Comparison of ENCODE assay signal across 10 cellular contexts in genomic region chr1:101260531-101260930, GRCh38. TPM values are rescaled to one million over a fixed set of nuclear protein-coding genes. Genes with fewer than 3 reads are reported as not detected.
DNase-seq lines count a peak whose midpoint lies in the region; ATAC-seq, FAIRE-seq and TF ChIP-seq lines count a peak whose summit lies in the region.
"Had no signal": no experiment of that assay in that cellular context is flagged by ENCODE, and none has a peak within 500 bp of the region (broad histone marks: within the 10 kb centered on the region; RNA-seq: fewer than 3 reads in every experiment).

No MANE protein-coding gene starts in this region.

- no peak overlapping the region for H3K27ac ChIP-seq in CD4-positive, alpha-beta memory T cell (ENCODE audit: low read depth, low read length)
- H3K27ac ChIP-seq in PC-3 (ENCODE audit: low read length): peak overlapping the region; percentile 84
- no peak overlapping the region; the same call in 2 of the 3 replicates for H3K27ac ChIP-seq in K562 (ENCODE audit: extremely low read depth, low read depth, low read length)
- peak overlapping the region; percentile 14 for H3K27ac ChIP-seq in naive thymus-derived CD4-positive, alpha-beta T cell (ENCODE audit: low read depth, low read length)

- FAIRE-seq in K562 (lab: Jason Lieb, UNC): no peak

- H3K9me3 ChIP-seq in CD4-positive, alpha-beta memory T cell (ENCODE audit: control insufficient read depth in 1 of 2, low read length in 2 of 2): no peaks in the 10 kb centered on the region
- H3K9me3 ChIP-seq in PC-3 (ENCODE audit: low read length): no peaks in the 10 kb centered on the region
- no peaks in the 10 kb centered on the region for H3K9me3 ChIP-seq in K562 (replicated peaks; ENCODE audit: control insufficient read depth, insufficient read depth, low read depth, low read length)
- H3K9me3 ChIP-seq in naive thymus-derived CD4-positive, alpha-beta T cell (ENCODE audit: control insufficient read depth in 2 of 3, low read length in 3 of 3): no peaks in the 10 kb centered on the region

- peaks cover 62 to 83% (median 73%) of the 10 kb centered on the region in 4 donors for H3K4me1 Mint-ChIP-seq in CD4-positive, alpha-beta memory T cell
- H3K4me1 Mint-ChIP-seq in naive thymus-derived CD4-positive, alpha-beta T cell: peaks cover 61 to 89% (median 79%) of the 10 kb centered on the region in 7 donors

- H4K20me1 ChIP-seq in PC-3 (ENCODE audit: low read length): no peaks in the 10 kb centered on the region
- no peaks in the 10 kb centered on the region for H4K20me1 ChIP-seq in K562 (replicated peaks; ENCODE audit: control insufficient read depth, insufficient read depth, low read length)

- DNase-seq in CD4-positive, alpha-beta memory T cell: no peak
- DNase-seq in PC-3: peak; percentile 79
- DNase-seq in K562 (ENCODE audit: extremely low read depth in 1 of 4, low spot score in 3 of 4): no peak
- no peak for DNase-seq in naive thymus-derived CD4-positive, alpha-beta T cell
- DNase-seq in NCI-H1694 treated with DMSO at 0.1 percent for 48 hours (lab: John Stamatoyannopoulos, UW): no peak
- no peak for DNase-seq in NOMO-1 treated with dmso at 0.1 percent for 144 hours (lab: John Stamatoyannopoulos, UW; ENCODE audit: unreplicated experiment)
- DNase-seq in ecto neural progenitor cell (ENCODE audit: low spot score): no peak
- DNase-seq: activated gamma-delta T cell; stimulated activated CD4-positive, alpha-beta T cell treated with anti-CD3 and anti-CD28 coated beads, Interleukin-2, amount 100 ng/mL, for 24 hours had no signal

- TF ChIP-seq RAD21 in K562 (CRISPR knock-in tag; conservative IDR thresholded peaks at IDR 0.05 in 1 of 2, IDR thresholded peaks at IDR 0.05 in 1 of 2): no peak

- CTCF ChIA-PET in CD4-positive, alpha-beta memory T cell (lab: Charles Lee; ENCODE audit: partially characterized antibody): interaction anchor here (1.0 to 10.9 kb wide), 4 partner anchors 13 to 26 kb away, joined by 3 to 112 read pairs (median 42); partner anchors contain the start of gene S1PR1
- CTCF ChIA-PET in PC-3 (lab: Charles Lee): interaction anchor here (0.6 kb wide), 1 partner anchor 22 kb away, joined by 7 read pairs; no protein-coding TSS in a partner anchor
- CTCF ChIA-PET in K562 (lab: Yijun Ruan, JAX; ENCODE audit: low intra/inter-chr PET ratio): no interaction called here
- CTCF ChIA-PET in naive thymus-derived CD4-positive, alpha-beta T cell (lab: Charles Lee): interaction anchor here (0.9 kb wide), 1 partner anchor 265 kb away, joined by 4 read pairs; no protein-coding TSS in a partner anchor

- TF ChIP-seq CTCF in PC-3 (conservative IDR thresholded peaks at IDR 0.05; ENCODE audit: low read depth, low read length) (no peak), K562 (IDR thresholded peaks at IDR 0.05 in 2 of 3, conservative IDR thresholded peaks at IDR 0.05 in 1 of 3; ENCODE audit: insufficient read depth in 2 of 3, low read depth in 1 of 3, low read length in 3 of 3) (no peak)

- POLR2A ChIA-PET in CD4-positive, alpha-beta memory T cell (lab: Charles Lee; ENCODE audit: partially characterized antibody): interaction anchor here (0.7 to 12.3 kb wide), 10 partner anchors 9 to 148 kb away, joined by 3 to 205 read pairs (median 4); partner anchors contain the start of gene S1PR1
- POLR2A ChIA-PET in PC-3 (lab: Charles Lee; ENCODE audit: unreplicated experiment): no interaction called here
- POLR2A ChIA-PET in K562 (lab: Yijun Ruan, JAX): interaction anchor here (1.0 to 1.5 kb wide), 2 partner anchors 9 to 39 kb away, joined by 3 read pairs; no protein-coding TSS in a partner anchor
- POLR2A ChIA-PET in naive thymus-derived CD4-positive, alpha-beta T cell (lab: Charles Lee): interaction anchor here (0.7 to 14.7 kb wide), 6 partner anchors 9 to 57 kb away, joined by 4 to 224 read pairs (median 13); partner anchors contain the start of gene S1PR1

- H3K9me1 ChIP-seq in K562 (ENCODE audit: control insufficient read depth, insufficient read depth, low read length): no peaks in the 10 kb centered on the region

- peak; percentile 32 for ATAC-seq in PC-3
- ATAC-seq in K562: no peak
- ATAC-seq in naive thymus-derived CD4-positive, alpha-beta T cell: no peak
- ATAC-seq in HG03521 (IDR thresholded peaks at IDR 0.05; ENCODE audit: unreplicated experiment): no peak

- no peaks in the 10 kb centered on the region for H3K36me3 Mint-ChIP-seq in CD4-positive, alpha-beta memory T cell
- peaks cover 0 to 8% (median 0%) of the 10 kb centered on the region in 5 donors for H3K36me3 Mint-ChIP-seq in naive thymus-derived CD4-positive, alpha-beta T cell

- no peak for TF ChIP-seq EP300 in K562 (IDR thresholded peaks at IDR 0.05; ENCODE audit: low read length)

- intact Hi-C loops in CD4-positive, alpha-beta memory T cell (cut with micrococcal nuclease): loop anchor here (10.0 kb wide), 1 partner anchor 1226 kb away; a partner anchor contains a TSS
- intact Hi-C loops in PC-3 (cut with micrococcal nuclease): loop anchor here (2.0 kb wide), 1 partner anchor 24 kb away; the partner anchor contains the start of gene S1PR1
- intact Hi-C loops in K562 (cut with micrococcal nuclease): no loop called here
- intact Hi-C loops in naive thymus-derived CD4-positive, alpha-beta T cell (cut with micrococcal nuclease): loop anchor here in 1 of 2 donors (1.0 kb wide), 1 partner anchor 9 kb away; no protein-coding TSS in a partner anchor

- peaks cover 0 to 2% (median 0%) of the 10 kb centered on the region in 8 donors for H3K9me3 Mint-ChIP-seq in CD4-positive, alpha-beta memory T cell
- H3K9me3 Mint-ChIP-seq in naive thymus-derived CD4-positive, alpha-beta T cell: peaks cover 0 to 2% (median 0%) of the 10 kb centered on the region in 11 donors

- H3K36me3 ChIP-seq in CD4-positive, alpha-beta memory T cell (ENCODE audit: insufficient read depth, low read length): no peaks in the 10 kb centered on the region
- no peaks in the 10 kb centered on the region for H3K36me3 ChIP-seq in PC-3 (ENCODE audit: low read depth, low read length)
- no peaks in the 10 kb centered on the region for H3K36me3 ChIP-seq in K562 (ENCODE audit: control insufficient read depth, insufficient read depth, low read length)
- H3K36me3 ChIP-seq in naive thymus-derived CD4-positive, alpha-beta T cell (ENCODE audit: control insufficient read depth in 2 of 3, insufficient read depth in 3 of 3, low read length in 3 of 3): no peaks in the 10 kb centered on the region

- WGBS in K562 (ENCODE audit: insufficient coverage, low coverage, missing lambda C conversion rate): 7% methylated on average over 1 of the region's 1 CpG

- peaks cover 7% of the 10 kb centered on the region for H3F3A ChIP-seq in PC-3 (ENCODE audit: low read length, unreplicated experiment)

- H3K9me2 ChIP-seq in PC-3 (replicated peaks; ENCODE audit: low read length): no peaks in the 10 kb centered on the region

- H3K4me2 ChIP-seq in PC-3 (ENCODE audit: low read length) (peak overlapping the region; percentile 59), K562 (ENCODE audit: insufficient read depth, low read length) (no peak overlapping the region)

- H2AFZ ChIP-seq in PC-3 (ENCODE audit: low read length): no peak overlapping the region
- H2AFZ ChIP-seq in K562 (ENCODE audit: low read depth, low read length): 0 out of 2 replicates have a peak overlapping the region, but pooled peaks have one; percentile 4

- in situ Hi-C loops in K562 (cut with MboI): no loop called here

- H3K27ac Mint-ChIP-seq in CD4-positive, alpha-beta memory T cell: peak overlapping the region; percentile 31 to 88 (median 76)
- H3K27ac Mint-ChIP-seq in naive thymus-derived CD4-positive, alpha-beta T cell: peak overlapping the region in 8 of 9 donors; percentile 7 to 92 (median 80)

- H3K9ac ChIP-seq in PC-3 (ENCODE audit: low read length): peak overlapping the region; percentile 35; the same call in 1 of the 2 replicates
- H3K9ac ChIP-seq in K562 (ENCODE audit: insufficient read depth in 1 of 2, low read depth in 2 of 2, low read length in 2 of 2): no peak overlapping the region

- peaks cover 86% of the 10 kb centered on the region for H3K4me1 ChIP-seq in CD4-positive, alpha-beta memory T cell (ENCODE audit: insufficient read depth, low read length)
- H3K4me1 ChIP-seq in PC-3 (ENCODE audit: insufficient read depth, low read length): peaks cover 71% of the 10 kb centered on the region
- H3K4me1 ChIP-seq in K562 (replicated peaks in 1 of 2; ENCODE audit: control insufficient read depth in 2 of 2, insufficient read depth in 2 of 2, low read length in 2 of 2): peaks cover 13 to 37% of the 10 kb centered on the region in 2 experiments
- H3K4me1 ChIP-seq in naive thymus-derived CD4-positive, alpha-beta T cell (ENCODE audit: control insufficient read depth in 2 of 2, insufficient read depth in 2 of 2, low read length in 2 of 2): peaks cover 74 to 80% of the 10 kb centered on the region in 2 donors

- BruUV-seq in PC-3 (replicated peaks; lab: Mats Ljungman, UMichigan): no TSS peak
- no TSS peak for BruUV-seq in K562 (replicated peaks; lab: Mats Ljungman, UMichigan)

- no peak overlapping the region for H3K4me3 ChIP-seq in CD4-positive, alpha-beta memory T cell (ENCODE audit: low read length in 2 of 2)
- H3K4me3 ChIP-seq in PC-3 (ENCODE audit: low read length) (peak overlapping the region; percentile 15; the same call in 1 of the 2 replicates), K562 (no peak overlapping the region)
- no peak overlapping the region for H3K4me3 ChIP-seq in naive thymus-derived CD4-positive, alpha-beta T cell (ENCODE audit: low read length)

- peak overlapping the region in 7 of 8 donors; percentile 11 to 61 (median 33) for H3K4me3 Mint-ChIP-seq in CD4-positive, alpha-beta memory T cell
- H3K4me3 Mint-ChIP-seq in naive thymus-derived CD4-positive, alpha-beta T cell: peak overlapping the region in 7 of 10 donors; percentile 4 to 41 (median 25)

- no peaks in the 10 kb centered on the region for H3K27me3 Mint-ChIP-seq in CD4-positive, alpha-beta memory T cell
- no peaks in the 10 kb centered on the region for H3K27me3 Mint-ChIP-seq in naive thymus-derived CD4-positive, alpha-beta T cell

- H3K79me2 ChIP-seq in PC-3 (ENCODE audit: low read length) (no peaks in the 10 kb centered on the region), K562 (ENCODE audit: control insufficient read depth, insufficient read depth, low read length) (no peaks in the 10 kb centered on the region)

- no peak for TF ChIP-seq POLR2A in K562 (conservative IDR thresholded peaks at IDR 0.05)

- H3K27me3 ChIP-seq in CD4-positive, alpha-beta memory T cell (ENCODE audit: insufficient read depth, low read length): no peaks in the 10 kb centered on the region
- H3K27me3 ChIP-seq in PC-3 (ENCODE audit: low read length) (no peaks in the 10 kb centered on the region), K562 (ENCODE audit: control insufficient read depth in 2 of 2, insufficient read depth in 2 of 2, low read length in 2 of 2) (no peaks in the 10 kb centered on the region)
- H3K27me3 ChIP-seq in naive thymus-derived CD4-positive, alpha-beta T cell (ENCODE audit: control insufficient read depth in 2 of 2, insufficient read depth in 2 of 2, low read length in 2 of 2): no peaks in the 10 kb centered on the region

RNA-seq across cellular contexts. Expression of gene S1PR1, which starts 23.7 kb away (rescaled TPM):
- total RNA-seq in CD4-positive, alpha-beta memory T cell: 100 to 1,000 TPM; 363 to 366 TPM
- 100 to 1,000 TPM; 277 to 320 TPM for polyA plus RNA-seq in CD4-positive, alpha-beta memory T cell
- total RNA-seq in PC-3 (2014; rRNA removed) (2.1 TPM in 2 replicates), K562 (2014; rRNA removed) (0.36 and 0.41 TPM in 2 replicates), K562 (2014; rRNA removed; fragmentation: Illumina TruSeq; extraction: Trizol) (0.29 and 0.32 TPM in 2 replicates), K562 (2015; rRNA removed; fragmentation: Illumina TruSeq; extraction: Trizol) (1.2 TPM in 2 replicates), K562 (2021) (0.73 and 1.1 TPM in 2 replicates)
- total RNA-seq in K562 (2011; cell fraction: chromatin; rRNA removed; ENCODE audit: low replicate concordance): 0.93 and 1.5 TPM in 2 replicates
- 0.92 and 1.3 TPM in 2 replicates for total RNA-seq in K562 (2011; cell fraction: nucleolus; rRNA removed)
- total RNA-seq in K562 (2011; cell fraction: nucleoplasm; rRNA removed): 0.61 and 0.73 TPM in 2 replicates
- polyA plus RNA-seq in K562 (2011; rRNA removed) (0.85 and 1.0 TPM in 2 replicates), K562 (2014; fragmentation: Illumina TruSeq; extraction: Trizol) (0.43 and 0.54 TPM in 2 replicates), K562 (2014; fragmentation: Nextera tagmentation; extraction: Ambion mirVana) (under 1 TPM; 0.22 to 0.51 TPM), K562 (2014; rRNA removed) (0.32 and 0.34 TPM in 2 replicates)
- polyA plus RNA-seq in K562 (2011; cell fraction: cytosol; rRNA removed): 1.4 and 1.7 TPM in 2 replicates
- polyA plus RNA-seq in K562 (2011; cell fraction: nucleus; rRNA removed): 2.9 and 4.5 TPM in 2 replicates
- polyA plus RNA-seq in K562 (2012): 1.6 and 1.9 TPM in 2 replicates
- 1.7 TPM in 2 replicates for polyA minus RNA-seq in K562 (2011; rRNA and poly(A)+ RNA removed)
- 0.95 TPM in 1 of 2 replicates, not detected in the other for polyA minus RNA-seq in K562 (2011; cell fraction: cytosol; rRNA and poly(A)+ RNA removed)
- polyA minus RNA-seq in K562 (2011; cell fraction: nucleus; rRNA and poly(A)+ RNA removed): 2.7 and 3.4 TPM in 2 replicates
- 100 to 1,000 TPM; 116 to 305 (median 283) TPM for total RNA-seq in naive thymus-derived CD4-positive, alpha-beta T cell
- polyA plus RNA-seq in naive thymus-derived CD4-positive, alpha-beta T cell: 100 to 1,000 TPM; 209 to 247 TPM

Comparison
In these comparisons a context has a peak if more than half of its experiments do, and no peak if none do; other contexts are left out.
1. H3K27ac ChIP-seq: peak in PC-3 (single experiment) and naive thymus-derived CD4-positive, alpha-beta T cell (single experiment); none in CD4-positive, alpha-beta memory T cell (single experiment) and K562 (single experiment).
2. RNA of gene S1PR1, which starts 23.7 kb away (total RNA-seq): 363 to 366 TPM in CD4-positive, alpha-beta memory T cell and 116 to 305 TPM in naive thymus-derived CD4-positive, alpha-beta T cell; 2.1 TPM in PC-3 and 0.29 to 1.5 TPM in K562; every median in the first group is over 10 times any median in the second.